ENCODE assay signal across 27 cellular contexts in the genomic region with DNA sequence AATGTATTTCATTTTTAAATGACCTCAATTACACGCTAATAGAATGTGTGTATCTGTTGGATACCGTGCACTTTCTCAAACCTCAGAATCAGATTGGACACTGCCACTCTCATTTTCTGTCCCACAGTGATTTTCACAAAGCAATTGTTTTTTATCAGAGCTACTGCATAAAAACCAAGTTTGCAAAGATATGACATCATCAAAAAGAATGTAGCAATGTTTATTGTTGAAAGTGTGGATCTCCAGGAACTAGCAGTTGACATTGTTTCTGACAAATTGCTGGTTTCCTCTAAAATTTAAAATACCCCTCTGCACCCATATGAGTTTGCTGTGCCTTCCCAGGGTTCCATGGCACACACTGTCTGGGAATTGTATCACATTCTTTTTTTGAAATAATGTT.
A peak's percentile ranks its signal among the peaks of the same experiment; 100 is the strongest.
DNase-seq lines count a peak whose midpoint lies in the region; ATAC-seq and FAIRE-seq lines count a peak whose summit lies in the region.
"Had no signal": no experiment of that assay in that cellular context is flagged by ENCODE, and none has a peak within 500 bp of the region (broad histone marks: within the 10 kb centered on the region; RNA-seq: fewer than 3 reads in every experiment).

No MANE protein-coding gene starts in this region.

- no peak for ATAC-seq in HG03108 (IDR thresholded peaks at IDR 0.05; ENCODE audit: unreplicated experiment)
- ATAC-seq: activated CD8-positive, alpha-beta memory T cell treated with anti-CD3 and anti-CD28 coated beads, Interleukin-2, amount 10 ng/mL, durations not matched to agents 7 days and 5 days; activated naive CD4-positive, alpha-beta T cell treated with anti-CD3 and anti-CD28 coated beads, Interleukin-2, amount 50 U/mL, for 72 hours; body of pancreas; CD8-positive, alpha-beta T cell; psoas muscle had no signal

- no peak for FAIRE-seq in HTR-8/SVneo (lab: Jason Lieb, UNC)
- FAIRE-seq: islet of Langerhans, RCC 7860 had no signal

- DNase-seq in EL (peak; percentile 43), NCI-H226 (peak; percentile 37), dermis microvascular lymphatic vessel endothelial cell (ENCODE audit: low read depth in 2 of 2) (peak; percentile 60 to 70), kidney tubule cell (ENCODE audit: low spot score) (peak; percentile 12), SK-N-DZ (ENCODE audit: low spot score) (no peak), HTR-8/SVneo (ENCODE audit: insufficient read length, low spot score) (no peak), COLO668 (lab: John Stamatoyannopoulos, UW; ENCODE audit: unreplicated experiment) (no peak)
- DNase-seq: activated CD4-positive, alpha-beta T cell treated with anti-CD3 and anti-CD28 coated beads, Interleukin-2, amount 10 ng/mL, durations not matched to agents 24 days and 14 days; activated CD8-positive, alpha-beta memory T cell treated with anti-CD3 and anti-CD28 coated beads, Interleukin-2, amount 10 ng/mL, durations not matched to agents 7 days and 5 days; body of pancreas; CD8-positive, alpha-beta T cell; colonic mucosa; foreskin melanocyte; GOT3; hippocampal formation; NCI-H1105; NCI-H2029; NCI-H446; NK-92 treated with Interleukin-12 subunit alpha and Interleukin-12 subunit beta, amount 100 ng/mL, for 24 hours; psoas muscle; stimulated activated CD4-positive, alpha-beta T cell treated with anti-CD3 and anti-CD28 coated beads, Interleukin-4, amount 100 ng/mL, for 1 hour; stimulated activated naive CD4-positive, alpha-beta T cell; T-helper 2 cell had no signal

Comparison
In these comparisons a context has a peak if more than half of its experiments do, and no peak if none do; other contexts are left out.
1. DNase-seq: peak in EL (single experiment), NCI-H226 (single experiment), dermis microvascular lymphatic vessel endothelial cell (2 of 2) and kidney tubule cell (single experiment); none in SK-N-DZ (single experiment), HTR-8/SVneo (single experiment) and COLO668 (single experiment).